ENCODE assay signal across 1 cellular context in the genomic region with DNA sequence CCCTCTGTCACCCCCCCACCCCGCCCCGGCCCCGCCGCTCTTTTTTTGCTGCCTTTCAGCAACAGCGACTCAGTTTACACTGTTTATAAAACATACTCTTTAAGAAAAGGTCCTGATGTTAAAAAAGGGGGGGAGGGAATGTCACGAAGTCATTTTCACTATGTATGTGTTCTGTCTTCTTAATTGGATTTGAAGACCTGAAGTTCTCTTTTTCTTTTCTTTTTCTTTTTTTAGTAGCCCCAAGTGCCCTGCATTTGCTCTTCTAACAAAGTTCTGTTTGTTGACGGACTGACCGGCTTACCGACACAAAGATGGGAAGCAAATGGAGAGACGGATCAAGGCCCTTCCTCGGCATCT.
TF ChIP-seq lines count a peak whose summit lies in the region.

No MANE protein-coding gene starts in this region.

TF ChIP-seq in GM23338, 12 proteins besides CTCF, POLR2A, EP300 and RAD21 (continued from another document):
- TF ChIP-seq, protein P1, sequence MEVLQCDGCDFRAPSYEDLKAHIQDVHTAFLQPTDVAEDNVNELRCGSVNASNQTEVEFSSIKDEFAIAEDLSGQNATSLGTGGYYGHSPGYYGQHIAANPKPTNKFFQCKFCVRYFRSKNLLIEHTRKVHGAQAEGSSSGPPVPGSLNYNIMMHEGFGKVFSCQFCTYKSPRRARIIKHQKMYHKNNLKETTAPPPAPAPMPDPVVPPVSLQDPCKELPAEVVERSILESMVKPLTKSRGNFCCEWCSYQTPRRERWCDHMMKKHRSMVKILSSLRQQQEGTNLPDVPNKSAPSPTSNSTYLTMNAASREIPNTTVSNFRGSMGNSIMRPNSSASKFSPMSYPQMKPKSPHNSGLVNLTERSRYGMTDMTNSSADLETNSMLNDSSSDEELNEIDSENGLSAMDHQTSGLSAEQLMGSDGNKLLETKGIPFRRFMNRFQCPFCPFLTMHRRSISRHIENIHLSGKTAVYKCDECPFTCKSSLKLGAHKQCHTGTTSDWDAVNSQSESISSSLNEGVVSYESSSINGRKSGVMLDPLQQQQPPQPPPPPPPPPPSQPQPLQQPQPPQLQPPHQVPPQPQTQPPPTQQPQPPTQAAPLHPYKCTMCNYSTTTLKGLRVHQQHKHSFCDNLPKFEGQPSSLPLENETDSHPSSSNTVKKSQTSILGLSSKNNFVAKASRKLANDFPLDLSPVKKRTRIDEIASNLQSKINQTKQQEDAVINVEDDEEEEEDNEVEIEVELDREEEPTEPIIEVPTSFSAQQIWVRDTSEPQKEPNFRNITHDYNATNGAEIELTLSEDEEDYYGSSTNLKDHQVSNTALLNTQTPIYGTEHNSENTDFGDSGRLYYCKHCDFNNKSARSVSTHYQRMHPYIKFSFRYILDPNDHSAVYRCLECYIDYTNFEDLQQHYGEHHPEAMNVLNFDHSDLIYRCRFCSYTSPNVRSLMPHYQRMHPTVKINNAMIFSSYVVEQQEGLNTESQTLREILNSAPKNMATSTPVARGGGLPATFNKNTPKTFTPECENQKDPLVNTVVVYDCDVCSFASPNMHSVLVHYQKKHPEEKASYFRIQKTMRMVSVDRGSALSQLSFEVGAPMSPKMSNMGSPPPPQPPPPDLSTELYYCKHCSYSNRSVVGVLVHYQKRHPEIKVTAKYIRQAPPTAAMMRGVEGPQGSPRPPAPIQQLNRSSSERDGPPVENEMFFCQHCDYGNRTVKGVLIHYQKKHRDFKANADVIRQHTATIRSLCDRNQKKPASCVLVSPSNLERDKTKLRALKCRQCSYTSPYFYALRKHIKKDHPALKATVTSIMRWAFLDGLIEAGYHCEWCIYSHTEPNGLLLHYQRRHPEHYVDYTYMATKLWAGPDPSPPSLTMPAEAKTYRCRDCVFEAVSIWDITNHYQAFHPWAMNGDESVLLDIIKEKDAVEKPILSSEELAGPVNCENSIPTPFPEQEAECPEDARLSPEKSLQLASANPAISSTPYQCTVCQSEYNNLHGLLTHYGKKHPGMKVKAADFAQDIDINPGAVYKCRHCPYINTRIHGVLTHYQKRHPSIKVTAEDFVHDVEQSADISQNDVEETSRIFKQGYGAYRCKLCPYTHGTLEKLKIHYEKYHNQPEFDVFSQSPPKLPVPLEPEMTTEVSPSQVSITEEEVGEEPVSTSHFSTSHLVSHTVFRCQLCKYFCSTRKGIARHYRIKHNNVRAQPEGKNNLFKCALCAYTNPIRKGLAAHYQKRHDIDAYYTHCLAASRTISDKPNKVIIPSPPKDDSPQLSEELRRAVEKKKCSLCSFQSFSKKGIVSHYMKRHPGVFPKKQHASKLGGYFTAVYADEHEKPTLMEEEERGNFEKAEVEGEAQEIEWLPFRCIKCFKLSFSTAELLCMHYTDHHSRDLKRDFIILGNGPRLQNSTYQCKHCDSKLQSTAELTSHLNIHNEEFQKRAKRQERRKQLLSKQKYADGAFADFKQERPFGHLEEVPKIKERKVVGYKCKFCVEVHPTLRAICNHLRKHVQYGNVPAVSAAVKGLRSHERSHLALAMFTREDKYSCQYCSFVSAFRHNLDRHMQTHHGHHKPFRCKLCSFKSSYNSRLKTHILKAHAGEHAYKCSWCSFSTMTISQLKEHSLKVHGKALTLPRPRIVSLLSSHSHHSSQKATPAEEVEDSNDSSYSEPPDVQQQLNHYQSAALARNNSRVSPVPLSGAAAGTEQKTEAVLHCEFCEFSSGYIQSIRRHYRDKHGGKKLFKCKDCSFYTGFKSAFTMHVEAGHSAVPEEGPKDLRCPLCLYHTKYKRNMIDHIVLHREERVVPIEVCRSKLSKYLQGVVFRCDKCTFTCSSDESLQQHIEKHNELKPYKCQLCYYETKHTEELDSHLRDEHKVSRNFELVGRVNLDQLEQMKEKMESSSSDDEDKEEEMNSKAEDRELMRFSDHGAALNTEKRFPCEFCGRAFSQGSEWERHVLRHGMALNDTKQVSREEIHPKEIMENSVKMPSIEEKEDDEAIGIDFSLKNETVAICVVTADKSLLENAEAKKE (CRISPR knock-in tag; IDR thresholded peaks at IDR 0.05) = no peak
- no peak for TF ChIP-seq JUNB (IDR thresholded peaks at IDR 0.05; ENCODE audit: unreplicated experiment)
- no peak for TF ChIP-seq EZH2phosphoT487 (IDR thresholded peaks at IDR 0.05; ENCODE audit: unreplicated experiment)
